Comparison of ENCODE assay signal across 1 cellular context in the genomic region with DNA sequence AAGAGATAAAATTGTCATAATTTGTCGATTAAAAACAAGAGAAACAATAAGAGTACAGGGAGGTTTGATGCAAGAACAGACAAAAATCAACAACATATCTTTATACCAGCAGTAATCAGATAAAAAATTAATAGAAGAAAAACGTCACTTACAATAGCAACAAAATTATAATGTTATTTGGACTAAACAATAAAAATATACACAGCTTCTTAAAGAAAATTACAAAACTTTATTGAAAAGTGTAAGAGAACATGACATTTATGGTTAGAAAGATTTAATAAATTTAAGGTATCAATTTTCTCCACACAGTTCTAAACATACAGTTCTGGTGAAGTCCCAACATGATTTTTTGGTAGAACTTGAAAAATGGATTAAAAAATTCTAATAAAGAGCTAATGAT.
TF ChIP-seq lines count a peak whose summit lies in the region.

No MANE protein-coding gene starts in this region.

TF ChIP-seq in GM12878, 131 proteins besides CTCF, POLR2A, EP300 and RAD21:
- TF ChIP-seq, protein P1, sequence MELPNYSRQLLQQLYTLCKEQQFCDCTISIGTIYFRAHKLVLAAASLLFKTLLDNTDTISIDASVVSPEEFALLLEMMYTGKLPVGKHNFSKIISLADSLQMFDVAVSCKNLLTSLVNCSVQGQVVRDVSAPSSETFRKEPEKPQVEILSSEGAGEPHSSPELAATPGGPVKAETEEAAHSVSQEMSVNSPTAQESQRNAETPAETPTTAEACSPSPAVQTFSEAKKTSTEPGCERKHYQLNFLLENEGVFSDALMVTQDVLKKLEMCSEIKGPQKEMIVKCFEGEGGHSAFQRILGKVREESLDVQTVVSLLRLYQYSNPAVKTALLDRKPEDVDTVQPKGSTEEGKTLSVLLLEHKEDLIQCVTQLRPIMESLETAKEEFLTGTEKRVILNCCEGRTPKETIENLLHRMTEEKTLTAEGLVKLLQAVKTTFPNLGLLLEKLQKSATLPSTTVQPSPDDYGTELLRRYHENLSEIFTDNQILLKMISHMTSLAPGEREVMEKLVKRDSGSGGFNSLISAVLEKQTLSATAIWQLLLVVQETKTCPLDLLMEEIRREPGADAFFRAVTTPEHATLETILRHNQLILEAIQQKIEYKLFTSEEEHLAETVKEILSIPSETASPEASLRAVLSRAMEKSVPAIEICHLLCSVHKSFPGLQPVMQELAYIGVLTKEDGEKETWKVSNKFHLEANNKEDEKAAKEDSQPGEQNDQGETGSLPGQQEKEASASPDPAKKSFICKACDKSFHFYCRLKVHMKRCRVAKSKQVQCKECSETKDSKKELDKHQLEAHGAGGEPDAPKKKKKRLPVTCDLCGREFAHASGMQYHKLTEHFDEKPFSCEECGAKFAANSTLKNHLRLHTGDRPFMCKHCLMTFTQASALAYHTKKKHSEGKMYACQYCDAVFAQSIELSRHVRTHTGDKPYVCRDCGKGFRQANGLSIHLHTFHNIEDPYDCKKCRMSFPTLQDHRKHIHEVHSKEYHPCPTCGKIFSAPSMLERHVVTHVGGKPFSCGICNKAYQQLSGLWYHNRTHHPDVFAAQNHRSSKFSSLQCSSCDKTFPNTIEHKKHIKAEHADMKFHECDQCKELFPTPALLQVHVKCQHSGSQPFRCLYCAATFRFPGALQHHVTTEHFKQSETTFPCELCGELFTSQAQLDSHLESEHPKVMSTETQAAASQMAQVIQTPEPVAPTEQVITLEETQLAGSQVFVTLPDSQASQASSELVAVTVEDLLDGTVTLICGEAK (IDR thresholded peaks at IDR 0.05; ENCODE audit: borderline replicate concordance) = peak; percentile 66
- TF ChIP-seq, protein P2, sequence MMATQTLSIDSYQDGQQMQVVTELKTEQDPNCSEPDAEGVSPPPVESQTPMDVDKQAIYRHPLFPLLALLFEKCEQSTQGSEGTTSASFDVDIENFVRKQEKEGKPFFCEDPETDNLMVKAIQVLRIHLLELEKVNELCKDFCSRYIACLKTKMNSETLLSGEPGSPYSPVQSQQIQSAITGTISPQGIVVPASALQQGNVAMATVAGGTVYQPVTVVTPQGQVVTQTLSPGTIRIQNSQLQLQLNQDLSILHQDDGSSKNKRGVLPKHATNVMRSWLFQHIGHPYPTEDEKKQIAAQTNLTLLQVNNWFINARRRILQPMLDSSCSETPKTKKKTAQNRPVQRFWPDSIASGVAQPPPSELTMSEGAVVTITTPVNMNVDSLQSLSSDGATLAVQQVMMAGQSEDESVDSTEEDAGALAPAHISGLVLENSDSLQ (IDR thresholded peaks at IDR 0.05) = no peak
